In the genomic region with DNA sequence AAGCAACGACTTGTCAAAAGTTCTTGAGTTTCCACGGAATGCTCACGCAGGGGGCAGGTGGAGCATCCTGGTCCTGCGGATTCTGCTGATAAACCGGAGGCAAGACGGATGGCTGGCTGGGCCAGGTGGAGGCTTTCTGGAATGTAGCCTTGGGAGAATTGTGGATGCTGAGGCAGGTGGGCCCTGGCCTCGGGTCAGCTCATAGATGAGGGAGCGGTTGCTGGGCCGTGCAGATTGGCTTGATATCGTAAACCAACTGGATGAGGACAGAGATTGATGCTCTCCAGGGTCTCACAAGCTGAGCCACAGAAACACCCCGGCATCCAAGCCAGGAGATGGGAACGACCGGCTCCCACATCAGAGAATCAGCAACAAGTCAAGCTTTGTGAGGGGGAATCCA, we compare ENCODE assay signal across 23 cellular contexts.
"Had no signal": no experiment of that assay in that cellular context is flagged by ENCODE, and none has a peak within 500 bp of the region (broad histone marks: within the 10 kb centered on the region; RNA-seq: fewer than 3 reads in every experiment).

No MANE protein-coding gene starts in this region.

- ATAC-seq: K562 had no signal

- H3K9me3 Mint-ChIP-seq: IgD-negative memory B cell had no signal

- H3K27ac Mint-ChIP-seq: IgD-negative memory B cell had no signal

- H3K4me2 ChIP-seq: KMS-11 had no signal

- H3K27me3 ChIP-seq: SJSA1 had no signal

- H3K27ac ChIP-seq: HL-60, KMS-11, SJSA1, SK-N-MC had no signal

- H3K4me1 ChIP-seq: SJSA1 had no signal

- H3K27me3 Mint-ChIP-seq: IgD-negative memory B cell had no signal

- H3K9ac ChIP-seq: KMS-11 had no signal

- H3K4me3 Mint-ChIP-seq: IgD-negative memory B cell had no signal

- DNase-seq: Kasumi-1, MM.1S, NCI-H1092 treated with DMSO at 0.1 percent for 48 hours, NCI-H1436, NCI-H187, NCI-H2029, NCI-H2081 treated with DMSO at 0.1 percent for 48 hours, NCI-H2171, NCI-H226, NCI-H446, NCI-H510A, NCI-H524 treated with DMSO at 0.1 percent for 48 hours, NCI-H69, NCI-H774, Right ventricle myocardium superior, RPMI8226, SIG-M5 had no signal

- H3K9me3 ChIP-seq: SJSA1 had no signal

- H3K36me3 ChIP-seq: SJSA1 had no signal

- H3K4me3 ChIP-seq: K562, SJSA1, SK-N-MC had no signal
